9 cellular contexts compared by ENCODE assay signal in the genomic region with DNA sequence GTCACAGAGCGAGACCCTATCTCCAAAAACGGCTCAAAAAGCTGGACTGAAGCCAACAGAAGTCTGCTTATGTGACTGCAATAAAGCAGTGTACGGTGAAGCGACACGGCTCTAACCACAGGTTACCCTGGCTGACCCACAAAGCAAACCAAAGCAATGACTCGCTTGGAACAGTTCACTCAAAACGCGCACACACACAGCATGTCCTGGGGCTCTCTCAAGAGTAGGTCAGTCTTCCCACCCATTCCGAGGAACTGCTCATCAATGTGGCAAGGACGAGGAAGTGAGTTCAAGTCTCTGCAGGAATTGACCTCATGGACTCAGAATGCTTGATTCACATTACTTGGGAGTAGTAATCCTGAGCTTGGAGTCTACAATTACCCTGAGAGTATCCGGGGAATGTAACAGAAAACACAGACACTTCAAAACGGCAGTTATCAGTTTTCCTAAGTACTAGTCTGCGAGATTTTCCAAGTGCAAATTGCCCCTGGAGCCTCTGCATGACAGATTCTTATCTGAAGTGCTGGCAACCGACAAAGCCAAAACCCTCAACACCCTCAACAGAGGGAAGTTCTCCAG. TPM values are rescaled to one million over a fixed set of nuclear protein-coding genes. Genes with fewer than 3 reads are reported as not detected.
DNase-seq lines count a peak whose midpoint lies in the region; ATAC-seq and TF ChIP-seq lines count a peak whose summit lies in the region.
"Had no signal": no experiment of that assay in that cellular context is flagged by ENCODE, and none has a peak within 500 bp of the region (broad histone marks: within the 10 kb centered on the region; RNA-seq: fewer than 3 reads in every experiment).

No MANE protein-coding gene starts in this region.

- H3K36me3 Mint-ChIP-seq in nephron progenitor cell (ENCODE audit: low read depth): peaks cover 66% of the 10 kb centered on the region

- H3K9me3 Mint-ChIP-seq in nephron progenitor cell: no peaks in the 10 kb centered on the region

- H3K27ac Mint-ChIP-seq in nephron progenitor cell: no peak overlapping the region

- no peaks in the 10 kb centered on the region for H3K4me1 Mint-ChIP-seq in nephron progenitor cell

- TF ChIP-seq CTCF in choroid plexus epithelial cell (conservative IDR thresholded peaks at IDR 0.05; ENCODE audit: low read depth, low read length): no peak
- no peak for TF ChIP-seq CTCF in nephron progenitor cell (IDR thresholded peaks at IDR 0.05)

- DNase-seq in ELR (ENCODE audit: low read depth) (peak; percentile 99), MV-4-11 (lab: John Stamatoyannopoulos, UW) (peak; percentile 75), choroid plexus epithelial cell (ENCODE audit: low read depth) (peak; percentile 88), pulmonary artery endothelial cell (ENCODE audit: low read depth, low spot score) (peak; percentile 41), NCI-H345 (lab: John Stamatoyannopoulos, UW) (no peak), nephron progenitor cell (no peak)

- ATAC-seq in GM21528 (IDR thresholded peaks at IDR 0.05; ENCODE audit: low FRiP score, unreplicated experiment) (no peak), GM19397 (IDR thresholded peaks at IDR 0.05; ENCODE audit: unreplicated experiment) (no peak)
- ATAC-seq: body of pancreas had no signal

- no peak overlapping the region for H3K4me3 Mint-ChIP-seq in nephron progenitor cell

- no peak overlapping the region for H3K4me3 ChIP-seq in choroid plexus epithelial cell (ENCODE audit: low read depth, low read length)
- H3K4me3 ChIP-seq: body of pancreas had no signal

- no peaks in the 10 kb centered on the region for H3K27me3 Mint-ChIP-seq in nephron progenitor cell (ENCODE audit: low read depth, poor library complexity)

RNA-seq across cellular contexts. Expression of a gene that starts 25.4 kb away (rescaled TPM):
- 16.0 and 27.6 TPM in 2 replicates for total RNA-seq in pulmonary artery endothelial cell

RNA-seq across cellular contexts. Expression of a gene that starts 31.9 kb away (rescaled TPM):
- total RNA-seq in pulmonary artery endothelial cell: 7.7 and 8.7 TPM in 2 replicates

RNA-seq across cellular contexts. Expression of a gene that starts 37.1 kb away (rescaled TPM):
- not detected in 2 replicates for total RNA-seq in pulmonary artery endothelial cell
- total RNA-seq: body of pancreas had no signal

RNA-seq across cellular contexts. Expression of a gene that starts 52.7 kb away (rescaled TPM):
- total RNA-seq in pulmonary artery endothelial cell: 9.4 and 12.5 TPM in 2 replicates

Comparison
In these comparisons a context has a peak if more than half of its experiments do, and no peak if none do; other contexts are left out.
1. DNase-seq: peak in ELR (single experiment), MV-4-11 (single experiment), choroid plexus epithelial cell (single experiment) and pulmonary artery endothelial cell (single experiment); none in NCI-H345 (single experiment) and nephron progenitor cell (single experiment).